ENCODE assay signal across 26 cellular contexts in genomic region chr10:114560144-114560543, GRCh38.
DNase-seq lines count a peak whose midpoint lies in the region; ATAC-seq, FAIRE-seq and TF ChIP-seq lines count a peak whose summit lies in the region.
"Had no signal": no experiment of that assay in that cellular context is flagged by ENCODE, and none has a peak within 500 bp of the region (broad histone marks: within the 10 kb centered on the region; RNA-seq: fewer than 3 reads in every experiment).

No MANE protein-coding gene starts in this region.

- POLR2A ChIA-PET in A549 (lab: Yijun Ruan, JAX): no interaction called here

- 73 to 87% (median 80%) methylated on average over 5 of the region's 5 CpGs for WGBS in heart left ventricle, 4 donors
- 92% methylated on average over 5 of the region's 5 CpGs for WGBS in A549 (ENCODE audit: missing lambda C conversion rate)

- ATAC-seq in heart left ventricle: no peak
- ATAC-seq in A549: no peak
- peak; percentile 64 for ATAC-seq in left colon
- no peak for ATAC-seq in GM21529 (IDR thresholded peaks at IDR 0.05; ENCODE audit: unreplicated experiment)
- ATAC-seq: GM12878 had no signal

- H3K4me1 ChIP-seq in heart left ventricle (peaks cover 5 to 76% (median 30%) of the 10 kb centered on the region in 12 donors), A549 (no peaks in the 10 kb centered on the region)
- H3K4me1 ChIP-seq: BE2C; BLaER1 treated with 17β-estradiol and CSF1 and Interleukin-3, amounts not matched to agents 10 nM and 100 nM; HAP-1 had no signal

- CTCF ChIA-PET in A549 (lab: Yijun Ruan, JAX): interaction anchor here (1.0 to 7.1 kb wide), 5 partner anchors 9 to 226 kb away, joined by 3 to 51 read pairs (median 3); no protein-coding TSS in a partner anchor

- peaks cover 0 to 15% (median 0%) of the 10 kb centered on the region in 12 donors for H3K9me3 ChIP-seq in heart left ventricle
- peaks cover 8% of the 10 kb centered on the region; the same call in 2 of the 3 replicates for H3K9me3 ChIP-seq in A549
- H3K9me3 ChIP-seq: BE2C had no signal

- no peak overlapping the region for H3K4me2 ChIP-seq in A549
- H3K4me2 ChIP-seq: BLaER1 treated with 17β-estradiol and CSF1 and Interleukin-3, amounts not matched to agents 10 nM and 100 nM had no signal

- no peaks in the 10 kb centered on the region for H3K27me3 ChIP-seq in heart left ventricle
- H3K27me3 ChIP-seq: BE2C; BLaER1 treated with 17β-estradiol and CSF1 and Interleukin-3, amounts not matched to agents 10 nM and 100 nM had no signal

- no peak for TF ChIP-seq CTCF in heart left ventricle (IDR thresholded peaks at IDR 0.05)
- no peak for TF ChIP-seq CTCF in A549 (IDR thresholded peaks at IDR 0.05)

- H3K4me3 ChIP-seq in heart left ventricle (no peak overlapping the region), A549 (no peak overlapping the region)
- H3K4me3 ChIP-seq: BLaER1 treated with 17β-estradiol and CSF1 and Interleukin-3, amounts not matched to agents 10 nM and 100 nM; GM12878; HAP-1 had no signal

- intact Hi-C loops in heart left ventricle (cut with DNase I): no loop called here
- intact Hi-C loops in cardiac septum (cut with DNase I): no loop called here
- intact Hi-C loops in left colon (cut with DNase I, micrococcal nuclease): no loop called here

- TF ChIP-seq POLR2A in heart left ventricle (IDR thresholded peaks at IDR 0.05) (no peak), A549 (IDR thresholded peaks at IDR 0.05; ENCODE audit: low read length) (no peak)

- DNase-seq in heart left ventricle (no peak), cardiac septum (ENCODE audit: low spot score) (no peak), A549 (ENCODE audit: low read depth in 1 of 2, low spot score in 1 of 2) (no peak), left colon (no peak), urothelium cell line (ENCODE audit: low spot score) (no peak), RCC 7860 (ENCODE audit: low spot score) (no peak)
- DNase-seq: ACHN; AML-193; BE2C; CD4-positive, alpha-beta T cell; CD8-positive, alpha-beta memory T cell; DMS 273 treated with DMSO at 0.1 percent for 48 hours; DMS79; EL; GDM1; GOT3; HFFc6 had no signal

- FAIRE-seq in A549 (lab: Jason Lieb, UNC): peak; percentile 28
- peak; percentile 56 for FAIRE-seq in urothelium cell line (lab: Jason Lieb, UNC)
- no peak for FAIRE-seq in RCC 7860 (lab: Jason Lieb, UNC)
- FAIRE-seq: A204.1, D721Med, GM12878, GM19239, H54 had no signal

- H3K36me3 ChIP-seq in heart left ventricle: peaks cover 0 to 33% (median 1%) of the 10 kb centered on the region in 9 donors
- H3K36me3 ChIP-seq: BE2C; BLaER1 treated with 17β-estradiol and CSF1 and Interleukin-3, amounts not matched to agents 10 nM and 100 nM; HAP-1 had no signal

- TF ChIP-seq RAD21 in A549 (conservative IDR thresholded peaks at IDR 0.05 in 1 of 2, IDR thresholded peaks at IDR 0.05 in 1 of 2): no peak

- H3K27ac ChIP-seq in heart left ventricle (peak overlapping the region in 7 of 12 donors; percentile 24 to 68 (median 51)), A549 (no peak overlapping the region)
- H3K27ac ChIP-seq: 22Rv1; BLaER1 treated with 17β-estradiol and CSF1 and Interleukin-3, amounts not matched to agents 10 nM and 100 nM had no signal

- no peak for TF ChIP-seq EP300 in A549 (IDR thresholded peaks at IDR 0.05)

TF ChIP-seq in A549, 52 proteins besides CTCF, POLR2A, EP300 and RAD21:
- TF ChIP-seq ZC3H11A (IDR thresholded peaks at IDR 0.05) (no peak), GATA3 (IDR thresholded peaks at IDR 0.05; ENCODE audit: borderline replicate concordance) (no peak), HOXA7 (CRISPR knock-in tag; IDR thresholded peaks at IDR 0.05) (no peak), JUNB (IDR thresholded peaks at IDR 0.05) (no peak), NR3C1 (IDR thresholded peaks at IDR 0.05) (no peak), MYC (IDR thresholded peaks at IDR 0.05; ENCODE audit: borderline replicate concordance, low read length) (no peak), SMC3 (IDR thresholded peaks at IDR 0.05) (no peak), ZSCAN20 (CRISPR knock-in tag; IDR thresholded peaks at IDR 0.05) (no peak), HMGXB4 (CRISPR knock-in tag; IDR thresholded peaks at IDR 0.05; ENCODE audit: borderline replicate concordance) (no peak), HDAC2 (IDR thresholded peaks at IDR 0.05) (no peak), FOSB (CRISPR knock-in tag; IDR thresholded peaks at IDR 0.05) (no peak), RARB (CRISPR knock-in tag; IDR thresholded peaks at IDR 0.05) (no peak)

Comparison
In these comparisons a context has a peak if more than half of its experiments do, and no peak if none do; other contexts are left out.
1. H3K27ac ChIP-seq: peak in heart left ventricle (7 of 12); none in A549 (0 of 2).